In the genomic region with DNA sequence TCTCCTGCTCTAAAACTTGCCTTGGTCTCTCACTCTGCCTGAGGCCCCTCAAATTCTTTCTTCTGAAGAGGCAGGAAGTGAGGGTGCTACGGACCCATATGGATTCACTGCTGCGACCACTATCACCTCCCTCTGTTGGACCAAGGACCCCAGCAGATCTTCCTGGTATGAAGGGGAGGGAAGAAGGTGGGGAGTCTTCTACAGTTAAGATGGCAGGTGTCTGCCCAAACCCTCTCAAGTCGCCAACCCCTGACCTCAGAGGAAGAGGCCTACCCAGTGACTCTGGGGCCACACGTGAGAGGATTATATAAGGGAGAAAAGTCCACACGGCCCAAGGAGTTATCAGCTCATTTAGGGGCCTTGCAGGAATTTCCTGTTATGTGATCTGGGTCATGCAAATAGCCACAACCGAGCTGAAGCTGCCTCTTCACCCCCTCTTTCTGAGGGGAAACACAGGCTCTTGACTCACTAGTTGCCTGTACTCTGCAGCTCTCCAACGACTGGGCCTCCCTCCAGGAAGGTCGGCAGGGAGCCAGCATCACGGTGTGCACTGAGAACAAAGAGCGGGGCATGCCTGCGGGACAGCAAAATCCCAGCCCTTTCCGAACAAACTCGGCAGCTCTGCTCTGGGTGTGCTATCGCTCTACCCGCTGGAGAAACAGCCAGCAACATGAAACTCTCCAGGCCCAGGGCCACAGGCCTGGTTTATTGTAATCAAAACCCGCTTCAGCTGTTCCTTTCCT, we compare ENCODE assay signal across 8 cellular contexts.
A peak's percentile ranks its signal among the peaks of the same experiment; 100 is the strongest.
DNase-seq lines count a peak whose midpoint lies in the region; ATAC-seq and TF ChIP-seq lines count a peak whose summit lies in the region.

No MANE protein-coding gene starts in this region.

- intact Hi-C loops in Caco-2 (cut with micrococcal nuclease; ENCODE audit: unreplicated experiment) (loop anchor here (5.0 kb wide), 1 partner anchor 38 kb away; no protein-coding TSS in a partner anchor), esophagus muscularis mucosa (cut with DNase I) (no loop called here)

- peak overlapping the region; percentile 75 for H3K4me2 ChIP-seq in SK-N-SH

- H3K4me1 Mint-ChIP-seq in Caco-2 (ENCODE audit: low read depth, unreplicated experiment) = peaks cover 25% of the 10 kb centered on the region

- ATAC-seq in HG03457 (IDR thresholded peaks at IDR 0.05; ENCODE audit: unreplicated experiment) = peak; percentile 44
- ATAC-seq in upper lobe of left lung (ENCODE audit: low FRiP score in 2 of 2) = peak; percentile 59 to 85
- no peak for ATAC-seq in GM21529 (IDR thresholded peaks at IDR 0.05; ENCODE audit: unreplicated experiment)

- H3K36me3 Mint-ChIP-seq in Caco-2 (ENCODE audit: insufficient read depth, unreplicated experiment) = no peaks in the 10 kb centered on the region

- peak overlapping the region; percentile 18; the same call in 1 of the 2 replicates for H2AFZ ChIP-seq in SK-N-SH (ENCODE audit: low read depth)

- H3K27me3 Mint-ChIP-seq in Caco-2 (ENCODE audit: insufficient read depth, unreplicated experiment) = no peaks in the 10 kb centered on the region

- TF ChIP-seq RAD21 in SK-N-SH (IDR thresholded peaks at IDR 0.05; ENCODE audit: low read length) = peak; percentile 18; the same call in 1 of the 2 replicates

- no peak overlapping the region for H3K4me3 ChIP-seq in Caco-2 (ENCODE audit: low read depth, low read length)
- H3K4me3 ChIP-seq in SK-N-SH (ENCODE audit: low read depth in 2 of 2, low read length in 1 of 2) = no peak overlapping the region
- peak overlapping the region in 1 of 4 donors; percentile 2 for H3K4me3 ChIP-seq in esophagus muscularis mucosa
- H3K4me3 ChIP-seq in upper lobe of left lung = no peak overlapping the region

- no peaks in the 10 kb centered on the region for H3K27me3 ChIP-seq in Caco-2 (replicated peaks; ENCODE audit: control insufficient read depth, insufficient read depth, low read length)
- no peaks in the 10 kb centered on the region for H3K27me3 ChIP-seq in SK-N-SH (ENCODE audit: insufficient read depth)
- H3K27me3 ChIP-seq in esophagus muscularis mucosa = no peaks in the 10 kb centered on the region
- H3K27me3 ChIP-seq in upper lobe of left lung = no peaks in the 10 kb centered on the region

- H3K9me3 ChIP-seq in Caco-2 = no peaks in the 10 kb centered on the region
- no peaks in the 10 kb centered on the region for H3K9me3 ChIP-seq in SK-N-SH
- H3K9me3 ChIP-seq in esophagus muscularis mucosa = no peaks in the 10 kb centered on the region
- H3K9me3 ChIP-seq in upper lobe of left lung = no peaks in the 10 kb centered on the region

- H3K9ac ChIP-seq in SK-N-SH = peak overlapping the region; percentile 42; the same call in 1 of the 2 replicates

- H3F3A ChIP-seq in SK-N-SH (replicated peaks; ENCODE audit: insufficient read depth) = peaks cover 24% of the 10 kb centered on the region

- H3K36me3 ChIP-seq in Caco-2 (ENCODE audit: control insufficient read depth, insufficient read depth, low read length) (no peaks in the 10 kb centered on the region; the same call in 1 of the 2 replicates), SK-N-SH (replicated peaks in 1 of 2; ENCODE audit: control insufficient read depth in 1 of 2, insufficient read depth in 2 of 2, low read length in 1 of 2) (peaks cover 0 to 2% of the 10 kb centered on the region in 2 experiments), esophagus muscularis mucosa (no peaks in the 10 kb centered on the region), upper lobe of left lung (no peaks in the 10 kb centered on the region)

- CTCF ChIA-PET in Caco-2 (lab: Charles Lee) = interaction anchor here (0.6 kb wide), 1 partner anchor 184 kb away, joined by 5 read pairs; no protein-coding TSS in a partner anchor
- CTCF ChIA-PET in SK-N-SH (lab: Yijun Ruan, JAX) = interaction anchor here (0.9 to 1.5 kb wide), 6 partner anchors 16 to 473 kb away, joined by 3 to 7 read pairs (median 4); partner anchors contain the start of gene XXYLT1

- peaks cover 7% of the 10 kb centered on the region; the same call in 1 of the 2 replicates for H3K79me2 ChIP-seq in SK-N-SH (ENCODE audit: insufficient read depth)

- no peak for TF ChIP-seq POLR2A in esophagus muscularis mucosa (IDR thresholded peaks at IDR 0.05; ENCODE audit: low read depth)
- no peak for TF ChIP-seq POLR2A in upper lobe of left lung (IDR thresholded peaks at IDR 0.05)

- H3K9me2 ChIP-seq in SK-N-SH = no peaks in the 10 kb centered on the region

- no peaks in the 10 kb centered on the region for H4K20me1 ChIP-seq in SK-N-SH (ENCODE audit: insufficient read depth)

- DNase-seq in Caco-2 (peak; percentile 13 to 76), SK-N-SH (peak; percentile 86), esophagus muscularis mucosa (ENCODE audit: extremely low spot score) (peak; percentile 94), mucosa of gallbladder (ENCODE audit: low spot score) (peak; percentile 90), upper lobe of left lung (peak; percentile 81 to 89)
- no peak for DNase-seq in stimulated activated naive CD4-positive, alpha-beta T cell (lab: John Stamatoyannopoulos, UW)

- peak overlapping the region; percentile 71 for H3K27ac Mint-ChIP-seq in Caco-2 (ENCODE audit: unreplicated experiment)

- no peaks in the 10 kb centered on the region for H3K9me3 Mint-ChIP-seq in Caco-2 (ENCODE audit: unreplicated experiment)

- no peak overlapping the region for H3K4me3 Mint-ChIP-seq in Caco-2 (ENCODE audit: unreplicated experiment)

- no peak for TF ChIP-seq CTCF in Caco-2 (IDR thresholded peaks at IDR 0.05; ENCODE audit: insufficient read depth in 1 of 2, low read depth in 1 of 2, low read length in 1 of 2, severe bottlenecking in 1 of 2, unreplicated experiment in 1 of 2)
- no peak for TF ChIP-seq CTCF in SK-N-SH (IDR thresholded peaks at IDR 0.05)
- no peak for TF ChIP-seq CTCF in esophagus muscularis mucosa (IDR thresholded peaks at IDR 0.05)
- TF ChIP-seq CTCF in upper lobe of left lung (IDR thresholded peaks at IDR 0.05) = no peak

- H3K27ac ChIP-seq in SK-N-SH (ENCODE audit: low read depth in 2 of 2, low read length in 1 of 2) (peak overlapping the region; percentile 72 to 98), esophagus muscularis mucosa (replicated peaks in 1 of 4) (peak overlapping the region; percentile 74 to 88 (median 81)), upper lobe of left lung (peak overlapping the region; percentile 78 to 89 (median 84))

- 44% methylated on average over 8 of the region's 16 CpGs for WGBS in SK-N-SH (ENCODE audit: low lambda C conversion rate)
- WGBS in esophagus muscularis mucosa = 20% methylated on average over 16 of the region's 16 CpGs
- 14 to 30% methylated on average over 10 to 16 of the region's 16 CpGs for WGBS in upper lobe of left lung, 2 donors

- POLR2A ChIA-PET in Caco-2 (lab: Charles Lee) = interaction anchor here (0.6 kb wide), 1 partner anchor 143 kb away, joined by 3 read pairs; no protein-coding TSS in a partner anchor
- POLR2A ChIA-PET in SK-N-SH (lab: Yijun Ruan, JAX) = no interaction called here

- TF ChIP-seq EP300 in SK-N-SH (IDR thresholded peaks at IDR 0.05; ENCODE audit: borderline replicate concordance in 1 of 2, low read depth in 1 of 2, low read length in 1 of 2) = peak; percentile 78 to 79
- no peak for TF ChIP-seq EP300 in esophagus muscularis mucosa (IDR thresholded peaks at IDR 0.05)
- TF ChIP-seq EP300 in upper lobe of left lung (IDR thresholded peaks at IDR 0.05) = peak in 2 of 4 donors; percentile 12 to 52

- BruUV-seq in Caco-2 (replicated peaks; lab: Mats Ljungman, UMichigan) = no TSS peak

- peaks cover 28% of the 10 kb centered on the region for H3K4me1 ChIP-seq in Caco-2
- peaks cover 53 to 82% of the 10 kb centered on the region in 2 experiments for H3K4me1 ChIP-seq in SK-N-SH (ENCODE audit: control insufficient read depth in 1 of 2, insufficient read depth in 2 of 2, low read depth in 1 of 2, low read length in 1 of 2)
- H3K4me1 ChIP-seq in esophagus muscularis mucosa = peaks cover 62 to 76% (median 72%) of the 10 kb centered on the region in 4 donors
- H3K4me1 ChIP-seq in upper lobe of left lung = peaks cover 52 to 72% (median 60%) of the 10 kb centered on the region in 4 donors

TF ChIP-seq in SK-N-SH, 30 proteins besides CTCF, POLR2A, EP300 and RAD21 (continues in another document):
- TF ChIP-seq EZH2phosphoT487 (IDR thresholded peaks at IDR 0.05; ENCODE audit: borderline replicate concordance, low read depth) = no peak
- no peak for TF ChIP-seq NRF1 (IDR thresholded peaks at IDR 0.05; ENCODE audit: low read depth, low read length)
- 0 out of 2 replicates have a peak, but pooled peaks have one; percentile 31 for TF ChIP-seq ELF1 (IDR thresholded peaks at IDR 0.05)
- TF ChIP-seq MEF2A (IDR thresholded peaks at IDR 0.05; ENCODE audit: borderline replicate concordance, low read depth) = no peak
- TF ChIP-seq NFIC (IDR thresholded peaks at IDR 0.05; ENCODE audit: borderline replicate concordance) = peak; percentile 96
- TF ChIP-seq, protein P1, sequence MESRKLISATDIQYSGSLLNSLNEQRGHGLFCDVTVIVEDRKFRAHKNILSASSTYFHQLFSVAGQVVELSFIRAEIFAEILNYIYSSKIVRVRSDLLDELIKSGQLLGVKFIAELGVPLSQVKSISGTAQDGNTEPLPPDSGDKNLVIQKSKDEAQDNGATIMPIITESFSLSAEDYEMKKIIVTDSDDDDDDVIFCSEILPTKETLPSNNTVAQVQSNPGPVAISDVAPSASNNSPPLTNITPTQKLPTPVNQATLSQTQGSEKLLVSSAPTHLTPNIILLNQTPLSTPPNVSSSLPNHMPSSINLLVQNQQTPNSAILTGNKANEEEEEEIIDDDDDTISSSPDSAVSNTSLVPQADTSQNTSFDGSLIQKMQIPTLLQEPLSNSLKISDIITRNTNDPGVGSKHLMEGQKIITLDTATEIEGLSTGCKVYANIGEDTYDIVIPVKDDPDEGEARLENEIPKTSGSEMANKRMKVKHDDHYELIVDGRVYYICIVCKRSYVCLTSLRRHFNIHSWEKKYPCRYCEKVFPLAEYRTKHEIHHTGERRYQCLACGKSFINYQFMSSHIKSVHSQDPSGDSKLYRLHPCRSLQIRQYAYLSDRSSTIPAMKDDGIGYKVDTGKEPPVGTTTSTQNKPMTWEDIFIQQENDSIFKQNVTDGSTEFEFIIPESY (IDR thresholded peaks at IDR 0.05; ENCODE audit: borderline replicate concordance, low read depth) = no peak
- TF ChIP-seq USF1 (IDR thresholded peaks at IDR 0.05; ENCODE audit: borderline replicate concordance, low read depth) = peak; percentile 51; the same call in 1 of the 2 replicates

Comparison
In these comparisons a context has a peak if more than half of its experiments do, and no peak if none do; other contexts are left out.
1. DNase-seq: peak in Caco-2 (2 of 2), SK-N-SH (single experiment), esophagus muscularis mucosa (single experiment), mucosa of gallbladder (single experiment) and upper lobe of left lung (2 of 2); none in stimulated activated naive CD4-positive, alpha-beta T cell (0 of 6).
2. Peak in every context shown above with its lines, with median percentiles within 50 percentile points of each other: H3K27ac ChIP-seq.